Comparison of ENCODE assay signal across 1 cellular context in the genomic region with DNA sequence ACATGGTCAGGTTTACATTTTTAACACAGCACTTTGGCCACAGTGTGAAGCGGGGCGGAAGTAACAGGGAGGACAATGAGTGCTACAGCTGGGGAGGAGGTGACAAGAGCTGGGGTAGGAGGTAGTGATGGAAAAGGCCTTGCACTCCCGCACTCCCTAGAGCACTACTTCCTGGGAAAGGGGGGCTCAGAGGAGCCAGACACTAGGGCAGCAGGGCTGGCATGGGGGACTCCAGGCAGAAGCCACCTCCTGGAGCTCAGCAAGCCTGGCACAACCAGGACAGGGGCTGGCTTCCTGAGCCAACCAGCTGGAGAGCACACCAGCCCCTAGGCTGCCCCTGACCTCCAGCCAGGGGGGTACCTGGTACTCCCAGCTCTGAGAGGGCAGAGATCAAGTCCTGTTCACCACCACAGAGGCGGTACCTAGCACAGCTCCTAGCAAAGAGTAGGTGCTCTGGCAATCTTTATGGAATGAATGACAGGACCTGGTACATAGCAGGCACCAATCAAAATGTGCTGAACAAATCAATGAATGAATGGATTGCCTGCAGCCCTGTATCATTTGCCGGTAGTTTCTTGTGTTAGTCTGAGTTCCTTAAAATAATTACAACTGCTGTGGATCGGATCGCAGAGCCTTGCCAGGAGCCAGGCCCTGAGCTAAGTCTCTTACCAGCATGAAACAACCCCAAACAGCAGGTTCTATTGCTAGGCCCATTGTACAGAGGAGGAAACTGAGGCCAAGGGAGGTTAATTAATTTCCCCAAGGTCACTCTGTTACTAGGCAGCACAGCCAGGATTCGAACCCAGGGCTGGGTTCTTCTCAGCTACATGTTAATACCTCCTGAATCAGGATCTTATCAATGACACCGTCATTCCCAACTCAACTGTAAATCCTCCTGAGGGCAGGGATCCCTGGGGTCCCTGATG.
TF ChIP-seq lines count a peak whose summit lies in the region.

No MANE protein-coding gene starts in this region.

TF ChIP-seq in HepG2, 621 proteins besides CTCF, POLR2A, EP300 and RAD21 (continued from another document and continues in another):
- TF ChIP-seq AHR (CRISPR knock-in tag; IDR thresholded peaks at IDR 0.05) (no peak), KLF13 (CRISPR knock-in tag; IDR thresholded peaks at IDR 0.05) (no peak), ZMAT3 (CRISPR knock-in tag; conservative IDR thresholded peaks at IDR 0.05) (no peak), NR2F1 (CRISPR knock-in tag; IDR thresholded peaks at IDR 0.05) (peak in 1 of 2 experiments; percentile 66; a peak in 1 of 4 replicates), ZNF644 (CRISPR knock-in tag; IDR thresholded peaks at IDR 0.05; ENCODE audit: low read depth) (no peak), HMGA1 (CRISPR knock-in tag; conservative IDR thresholded peaks at IDR 0.05) (no peak), ZNF772 (CRISPR knock-in tag; IDR thresholded peaks at IDR 0.05) (no peak), THAP7 (CRISPR knock-in tag; IDR thresholded peaks at IDR 0.05) (no peak), ZNF441 (CRISPR knock-in tag; IDR thresholded peaks at IDR 0.05; ENCODE audit: borderline replicate concordance) (no peak), ZNF550 (CRISPR knock-in tag; IDR thresholded peaks at IDR 0.05; ENCODE audit: borderline replicate concordance) (no peak), ZNF335 (CRISPR knock-in tag; IDR thresholded peaks at IDR 0.05) (no peak), ZSCAN5A (CRISPR knock-in tag; IDR thresholded peaks at IDR 0.05; ENCODE audit: borderline replicate concordance) (no peak), ZNF343 (CRISPR knock-in tag; IDR thresholded peaks at IDR 0.05) (no peak), TOE1 (CRISPR knock-in tag; IDR thresholded peaks at IDR 0.05) (no peak), SETDB1 (CRISPR knock-in tag; IDR thresholded peaks at IDR 0.05; ENCODE audit: borderline replicate concordance) (no peak), SP1 (IDR thresholded peaks at IDR 0.05) (no peak), SP1 (CRISPR knock-in tag; IDR thresholded peaks at IDR 0.05) (no peak), CERS6 (CRISPR knock-in tag; IDR thresholded peaks at IDR 0.05) (no peak), KAT2B (IDR thresholded peaks at IDR 0.05; ENCODE audit: borderline replicate concordance, low read depth, low read length) (no peak), ZNF569 (CRISPR knock-in tag; IDR thresholded peaks at IDR 0.05; ENCODE audit: borderline replicate concordance) (0 out of 2 replicates have a peak, but pooled peaks have one; percentile 40), SP4 (CRISPR knock-in tag; IDR thresholded peaks at IDR 0.05) (no peak; the same call in 1 of the 2 replicates), GPN1 (CRISPR knock-in tag; IDR thresholded peaks at IDR 0.05; ENCODE audit: borderline replicate concordance) (no peak), YEATS4 (CRISPR knock-in tag; IDR thresholded peaks at IDR 0.05; ENCODE audit: borderline replicate concordance) (no peak; the same call in 1 of the 2 replicates), ZNF75D (CRISPR knock-in tag; IDR thresholded peaks at IDR 0.05; ENCODE audit: borderline replicate concordance) (no peak), TEAD3 (CRISPR knock-in tag; optimal IDR thresholded peaks at IDR 0.05; ENCODE audit: borderline replicate concordance) (peak; percentile 68), ZNF235 (CRISPR knock-in tag; IDR thresholded peaks at IDR 0.05; ENCODE audit: borderline replicate concordance) (no peak), ZNF530 (CRISPR knock-in tag; IDR thresholded peaks at IDR 0.05; ENCODE audit: low read depth) (no peak), ZNF446 (CRISPR knock-in tag; IDR thresholded peaks at IDR 0.05) (no peak), ZNF264 (CRISPR knock-in tag; IDR thresholded peaks at IDR 0.05) (no peak), RELA (CRISPR knock-in tag; IDR thresholded peaks at IDR 0.05) (no peak), MATR3 (CRISPR knock-in tag; IDR thresholded peaks at IDR 0.05) (no peak), ZNF354B (CRISPR knock-in tag; IDR thresholded peaks at IDR 0.05) (no peak), SAP130 (CRISPR knock-in tag; IDR thresholded peaks at IDR 0.05; ENCODE audit: low read depth) (no peak; the same call in 1 of the 2 replicates), ZSCAN22 (CRISPR knock-in tag; IDR thresholded peaks at IDR 0.05) (no peak), ZNF788 (CRISPR knock-in tag; IDR thresholded peaks at IDR 0.05; ENCODE audit: borderline replicate concordance) (0 out of 2 replicates have a peak, but pooled peaks have one; percentile 22), TARDBP (CRISPR knock-in tag; IDR thresholded peaks at IDR 0.05) (peak; percentile 23; the same call in 1 of the 2 replicates), GRHL1 (CRISPR knock-in tag; conservative IDR thresholded peaks at IDR 0.05) (no peak), ZNF207 (IDR thresholded peaks at IDR 0.05; ENCODE audit: borderline replicate concordance) (no peak)
- TF ChIP-seq, protein P1, sequence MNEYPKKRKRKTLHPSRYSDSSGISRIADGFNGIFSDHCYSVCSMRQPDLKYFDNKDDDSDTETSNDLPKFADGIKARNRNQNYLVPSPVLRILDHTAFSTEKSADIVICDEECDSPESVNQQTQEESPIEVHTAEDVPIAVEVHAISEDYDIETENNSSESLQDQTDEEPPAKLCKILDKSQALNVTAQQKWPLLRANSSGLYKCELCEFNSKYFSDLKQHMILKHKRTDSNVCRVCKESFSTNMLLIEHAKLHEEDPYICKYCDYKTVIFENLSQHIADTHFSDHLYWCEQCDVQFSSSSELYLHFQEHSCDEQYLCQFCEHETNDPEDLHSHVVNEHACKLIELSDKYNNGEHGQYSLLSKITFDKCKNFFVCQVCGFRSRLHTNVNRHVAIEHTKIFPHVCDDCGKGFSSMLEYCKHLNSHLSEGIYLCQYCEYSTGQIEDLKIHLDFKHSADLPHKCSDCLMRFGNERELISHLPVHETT (CRISPR knock-in tag; conservative IDR thresholded peaks at IDR 0.05), result no peak
- TF ChIP-seq, protein P2, sequence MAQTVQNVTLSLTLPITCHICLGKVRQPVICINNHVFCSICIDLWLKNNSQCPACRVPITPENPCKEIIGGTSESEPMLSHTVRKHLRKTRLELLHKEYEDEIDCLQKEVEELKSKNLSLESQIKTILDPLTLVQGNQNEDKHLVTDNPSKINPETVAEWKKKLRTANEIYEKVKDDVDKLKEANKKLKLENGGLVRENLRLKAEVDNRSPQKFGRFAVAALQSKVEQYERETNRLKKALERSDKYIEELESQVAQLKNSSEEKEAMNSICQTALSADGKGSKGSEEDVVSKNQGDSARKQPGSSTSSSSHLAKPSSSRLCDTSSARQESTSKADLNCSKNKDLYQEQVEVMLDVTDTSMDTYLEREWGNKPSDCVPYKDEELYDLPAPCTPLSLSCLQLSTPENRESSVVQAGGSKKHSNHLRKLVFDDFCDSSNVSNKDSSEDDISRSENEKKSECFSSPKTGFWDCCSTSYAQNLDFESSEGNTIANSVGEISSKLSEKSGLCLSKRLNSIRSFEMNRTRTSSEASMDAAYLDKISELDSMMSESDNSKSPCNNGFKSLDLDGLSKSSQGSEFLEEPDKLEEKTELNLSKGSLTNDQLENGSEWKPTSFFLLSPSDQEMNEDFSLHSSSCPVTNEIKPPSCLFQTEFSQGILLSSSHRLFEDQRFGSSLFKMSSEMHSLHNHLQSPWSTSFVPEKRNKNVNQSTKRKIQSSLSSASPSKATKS (CRISPR knock-in tag; IDR thresholded peaks at IDR 0.05), result no peak
- TF ChIP-seq, protein P3, sequence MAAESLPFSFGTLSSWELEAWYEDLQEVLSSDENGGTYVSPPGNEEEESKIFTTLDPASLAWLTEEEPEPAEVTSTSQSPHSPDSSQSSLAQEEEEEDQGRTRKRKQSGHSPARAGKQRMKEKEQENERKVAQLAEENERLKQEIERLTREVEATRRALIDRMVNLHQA (CRISPR knock-in tag; IDR thresholded peaks at IDR 0.05), result no peak
- TF ChIP-seq, protein P4, sequence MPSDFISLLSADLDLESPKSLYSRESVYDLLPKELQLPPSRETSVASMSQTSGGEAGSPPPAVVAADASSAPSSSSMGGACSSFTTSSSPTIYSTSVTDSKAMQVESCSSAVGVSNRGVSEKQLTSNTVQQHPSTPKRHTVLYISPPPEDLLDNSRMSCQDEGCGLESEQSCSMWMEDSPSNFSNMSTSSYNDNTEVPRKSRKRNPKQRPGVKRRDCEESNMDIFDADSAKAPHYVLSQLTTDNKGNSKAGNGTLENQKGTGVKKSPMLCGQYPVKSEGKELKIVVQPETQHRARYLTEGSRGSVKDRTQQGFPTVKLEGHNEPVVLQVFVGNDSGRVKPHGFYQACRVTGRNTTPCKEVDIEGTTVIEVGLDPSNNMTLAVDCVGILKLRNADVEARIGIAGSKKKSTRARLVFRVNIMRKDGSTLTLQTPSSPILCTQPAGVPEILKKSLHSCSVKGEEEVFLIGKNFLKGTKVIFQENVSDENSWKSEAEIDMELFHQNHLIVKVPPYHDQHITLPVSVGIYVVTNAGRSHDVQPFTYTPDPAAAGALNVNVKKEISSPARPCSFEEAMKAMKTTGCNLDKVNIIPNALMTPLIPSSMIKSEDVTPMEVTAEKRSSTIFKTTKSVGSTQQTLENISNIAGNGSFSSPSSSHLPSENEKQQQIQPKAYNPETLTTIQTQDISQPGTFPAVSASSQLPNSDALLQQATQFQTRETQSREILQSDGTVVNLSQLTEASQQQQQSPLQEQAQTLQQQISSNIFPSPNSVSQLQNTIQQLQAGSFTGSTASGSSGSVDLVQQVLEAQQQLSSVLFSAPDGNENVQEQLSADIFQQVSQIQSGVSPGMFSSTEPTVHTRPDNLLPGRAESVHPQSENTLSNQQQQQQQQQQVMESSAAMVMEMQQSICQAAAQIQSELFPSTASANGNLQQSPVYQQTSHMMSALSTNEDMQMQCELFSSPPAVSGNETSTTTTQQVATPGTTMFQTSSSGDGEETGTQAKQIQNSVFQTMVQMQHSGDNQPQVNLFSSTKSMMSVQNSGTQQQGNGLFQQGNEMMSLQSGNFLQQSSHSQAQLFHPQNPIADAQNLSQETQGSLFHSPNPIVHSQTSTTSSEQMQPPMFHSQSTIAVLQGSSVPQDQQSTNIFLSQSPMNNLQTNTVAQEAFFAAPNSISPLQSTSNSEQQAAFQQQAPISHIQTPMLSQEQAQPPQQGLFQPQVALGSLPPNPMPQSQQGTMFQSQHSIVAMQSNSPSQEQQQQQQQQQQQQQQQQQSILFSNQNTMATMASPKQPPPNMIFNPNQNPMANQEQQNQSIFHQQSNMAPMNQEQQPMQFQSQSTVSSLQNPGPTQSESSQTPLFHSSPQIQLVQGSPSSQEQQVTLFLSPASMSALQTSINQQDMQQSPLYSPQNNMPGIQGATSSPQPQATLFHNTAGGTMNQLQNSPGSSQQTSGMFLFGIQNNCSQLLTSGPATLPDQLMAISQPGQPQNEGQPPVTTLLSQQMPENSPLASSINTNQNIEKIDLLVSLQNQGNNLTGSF (CRISPR knock-in tag; IDR thresholded peaks at IDR 0.05), result no peak
- TF ChIP-seq, protein P5, sequence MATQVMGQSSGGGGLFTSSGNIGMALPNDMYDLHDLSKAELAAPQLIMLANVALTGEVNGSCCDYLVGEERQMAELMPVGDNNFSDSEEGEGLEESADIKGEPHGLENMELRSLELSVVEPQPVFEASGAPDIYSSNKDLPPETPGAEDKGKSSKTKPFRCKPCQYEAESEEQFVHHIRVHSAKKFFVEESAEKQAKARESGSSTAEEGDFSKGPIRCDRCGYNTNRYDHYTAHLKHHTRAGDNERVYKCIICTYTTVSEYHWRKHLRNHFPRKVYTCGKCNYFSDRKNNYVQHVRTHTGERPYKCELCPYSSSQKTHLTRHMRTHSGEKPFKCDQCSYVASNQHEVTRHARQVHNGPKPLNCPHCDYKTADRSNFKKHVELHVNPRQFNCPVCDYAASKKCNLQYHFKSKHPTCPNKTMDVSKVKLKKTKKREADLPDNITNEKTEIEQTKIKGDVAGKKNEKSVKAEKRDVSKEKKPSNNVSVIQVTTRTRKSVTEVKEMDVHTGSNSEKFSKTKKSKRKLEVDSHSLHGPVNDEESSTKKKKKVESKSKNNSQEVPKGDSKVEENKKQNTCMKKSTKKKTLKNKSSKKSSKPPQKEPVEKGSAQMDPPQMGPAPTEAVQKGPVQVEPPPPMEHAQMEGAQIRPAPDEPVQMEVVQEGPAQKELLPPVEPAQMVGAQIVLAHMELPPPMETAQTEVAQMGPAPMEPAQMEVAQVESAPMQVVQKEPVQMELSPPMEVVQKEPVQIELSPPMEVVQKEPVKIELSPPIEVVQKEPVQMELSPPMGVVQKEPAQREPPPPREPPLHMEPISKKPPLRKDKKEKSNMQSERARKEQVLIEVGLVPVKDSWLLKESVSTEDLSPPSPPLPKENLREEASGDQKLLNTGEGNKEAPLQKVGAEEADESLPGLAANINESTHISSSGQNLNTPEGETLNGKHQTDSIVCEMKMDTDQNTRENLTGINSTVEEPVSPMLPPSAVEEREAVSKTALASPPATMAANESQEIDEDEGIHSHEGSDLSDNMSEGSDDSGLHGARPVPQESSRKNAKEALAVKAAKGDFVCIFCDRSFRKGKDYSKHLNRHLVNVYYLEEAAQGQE (IDR thresholded peaks at IDR 0.05; ENCODE audit: borderline replicate concordance in 1 of 2, low read depth in 1 of 2, low read length in 2 of 2), result no peak
